8 cellular contexts compared by ENCODE assay signal in the genomic region with DNA sequence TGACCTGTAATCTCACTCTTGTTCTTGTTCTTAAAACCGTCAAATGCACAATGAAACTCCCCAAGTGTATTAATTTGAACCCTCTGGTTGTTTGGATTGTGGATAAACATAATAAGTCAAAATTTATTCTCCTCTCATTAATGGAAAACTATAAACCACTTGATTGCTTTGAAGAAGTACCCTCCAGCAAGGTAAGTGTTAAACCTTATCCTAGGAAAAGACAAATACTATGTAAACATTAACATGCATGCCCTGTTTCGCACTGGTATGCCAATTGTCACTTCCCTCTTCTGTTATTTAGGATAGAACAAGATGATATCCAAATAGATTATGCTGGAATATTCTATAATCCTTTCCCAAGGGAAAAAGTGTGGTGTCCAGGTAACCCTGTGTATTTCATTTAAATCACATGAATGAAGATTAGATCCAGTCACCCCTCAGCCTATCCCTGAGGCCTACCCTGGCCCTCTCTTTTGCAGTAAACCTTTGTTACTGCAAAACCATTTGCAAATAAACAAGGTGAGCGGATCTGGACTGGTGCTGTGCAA. TPM values are rescaled to one million over a fixed set of nuclear protein-coding genes. Genes with fewer than 3 reads are reported as not detected.
DNase-seq lines count a peak whose midpoint lies in the region; ATAC-seq, FAIRE-seq and TF ChIP-seq lines count a peak whose summit lies in the region.

No MANE protein-coding gene starts in this region.

- POLR2A ChIA-PET in A673 (lab: Charles Lee; ENCODE audit: low non-redundant PET), result no interaction called here

- DNase-seq in A673 (ENCODE audit: low spot score) (no peak), bronchial epithelial cell (ENCODE audit: low read depth) (peak; percentile 15), NCI-H1694 treated with DMSO at 0.1 percent for 48 hours (lab: John Stamatoyannopoulos, UW) (no peak)

- no peak for FAIRE-seq in bronchial epithelial cell (lab: Jason Lieb, UNC)

- peaks cover 9% of the 10 kb centered on the region for H3K4me1 ChIP-seq in A673 (ENCODE audit: insufficient read depth, low read length, poor library complexity, severe bottlenecking)
- peaks cover 12% of the 10 kb centered on the region; the same call in 1 of the 2 replicates for H3K4me1 ChIP-seq in HUES6 (ENCODE audit: control insufficient read depth, insufficient read depth, low read length)
- H3K4me1 ChIP-seq in muscle layer of colon (ENCODE audit: insufficient read depth, low read length), result peaks cover 22% of the 10 kb centered on the region

- H3K27me3 ChIP-seq in A673 (replicated peaks; ENCODE audit: insufficient read depth, low read depth, low read length, poor library complexity), result no peaks in the 10 kb centered on the region
- 0 out of 2 replicates have a peak, but pooled peaks cover 6% of the 10 kb centered on the region for H3K27me3 ChIP-seq in HUES6 (ENCODE audit: control insufficient read depth, insufficient read depth, low read length)
- no peaks in the 10 kb centered on the region for H3K27me3 ChIP-seq in bronchial epithelial cell (ENCODE audit: control insufficient read depth, insufficient read depth, low read length)
- no peaks in the 10 kb centered on the region for H3K27me3 ChIP-seq in muscle layer of colon (ENCODE audit: control insufficient read depth in 1 of 2, insufficient read depth in 2 of 2, low read length in 2 of 2)

- peaks cover 4% of the 10 kb centered on the region for H3K36me3 ChIP-seq in A673 (ENCODE audit: insufficient read depth, low read length, poor library complexity, severe bottlenecking)
- peaks cover 4% of the 10 kb centered on the region for H3K36me3 ChIP-seq in HUES6 (ENCODE audit: control insufficient read depth, insufficient read depth, low read length)
- H3K36me3 ChIP-seq in bronchial epithelial cell (ENCODE audit: control insufficient read depth, insufficient read depth, low read length), result no peaks in the 10 kb centered on the region
- peaks cover 8% of the 10 kb centered on the region for H3K36me3 ChIP-seq in muscle layer of colon (ENCODE audit: insufficient read depth, low read length)

- peak overlapping the region; percentile 81 for H3K4me3 ChIP-seq in A673 (ENCODE audit: low read depth, low read length, poor library complexity, severe bottlenecking)
- H3K4me3 ChIP-seq in HUES6 (ENCODE audit: low read depth, low read length), result peak overlapping the region; percentile 75
- peak overlapping the region; percentile 88 for H3K4me3 ChIP-seq in bronchial epithelial cell (ENCODE audit: low read depth, low read length)
- peak overlapping the region; percentile 54 to 78 for H3K4me3 ChIP-seq in muscle layer of colon (ENCODE audit: low read depth in 1 of 2, low read length in 2 of 2)

- CTCF ChIA-PET in A673 (lab: Charles Lee), result no interaction called here

- BruUV-seq in A673 (replicated peaks; lab: Mats Ljungman, UMichigan), result no TSS peak

- H3K9ac ChIP-seq in HUES6 (ENCODE audit: low read length) (peak overlapping the region; percentile 80), muscle layer of colon (ENCODE audit: low read length) (no peak overlapping the region)

- peak overlapping the region; percentile 99 for H3K27ac ChIP-seq in A673 (ENCODE audit: low read depth, low read length, poor library complexity, severe bottlenecking)
- H3K27ac ChIP-seq in HUES6 (ENCODE audit: low read depth, low read length), result peak overlapping the region; percentile 89
- peak overlapping the region; percentile 91 for H3K27ac ChIP-seq in muscle layer of colon (ENCODE audit: low read depth, low read length)

- intact Hi-C loops in A673 (cut with micrococcal nuclease; ENCODE audit: unreplicated experiment), result loop anchor here (5.0 kb wide), 1 partner anchor 141 kb away; a partner anchor contains a TSS

- TF ChIP-seq CTCF in A673 (conservative IDR thresholded peaks at IDR 0.05; ENCODE audit: low read depth, low read length) (no peak), bronchial epithelial cell (IDR thresholded peaks at IDR 0.05; ENCODE audit: insufficient read depth, low read length, severe bottlenecking) (no peak)

- ATAC-seq in HG02981 (IDR thresholded peaks at IDR 0.05; ENCODE audit: unreplicated experiment), result no peak
- ATAC-seq in HG03097 (IDR thresholded peaks at IDR 0.05; ENCODE audit: low FRiP score, unreplicated experiment), result no peak
- no peak for ATAC-seq in GM19463 (IDR thresholded peaks at IDR 0.05; ENCODE audit: unreplicated experiment)

- no peaks in the 10 kb centered on the region for H3K9me3 ChIP-seq in A673 (ENCODE audit: low read depth, low read length, poor library complexity, severe bottlenecking)
- H3K9me3 ChIP-seq in HUES6 (ENCODE audit: control insufficient read depth, insufficient read depth, low read depth, low read length), result peaks cover 10% of the 10 kb centered on the region
- no peaks in the 10 kb centered on the region for H3K9me3 ChIP-seq in muscle layer of colon (ENCODE audit: low read length)

RNA-seq across cellular contexts. Expression of a gene that starts 1.3 kb away (rescaled TPM):
- total RNA-seq in A673 (2021) (52.4 and 68.3 TPM in 2 replicates), bronchial epithelial cell (21.9 and 29.5 TPM in 2 replicates)

RNA-seq across cellular contexts. Expression of a gene that starts 40.1 kb away (rescaled TPM):
- total RNA-seq in A673 (2021), result 45.3 and 48.3 TPM in 2 replicates
- total RNA-seq in bronchial epithelial cell, result 43.1 and 51.9 TPM in 2 replicates

RNA-seq across cellular contexts. Expression of a gene that starts 57.0 kb away (rescaled TPM):
- total RNA-seq in A673 (2021) (1,383 and 1,475 TPM in 2 replicates), bronchial epithelial cell (1,493 and 1,994 TPM in 2 replicates)
